8 cellular contexts compared by ENCODE assay signal in genomic region chr1:25922633-25923567, GRCh38. TPM values are rescaled to one million over a fixed set of nuclear protein-coding genes. Genes with fewer than 3 reads are reported as not detected.
DNase-seq lines count a peak whose midpoint lies in the region; ATAC-seq lines count a peak whose summit lies in the region.

No MANE protein-coding gene starts in this region.

- WGBS in esophagus, 2 donors = 1% methylated on average over 68 to 69 of the region's 69 CpGs

- no peaks in the 10 kb centered on the region for H3K36me3 ChIP-seq in esophagus (ENCODE audit: control insufficient read depth in 2 of 2, insufficient read depth in 2 of 2, low read length in 1 of 2)
- H3K36me3 ChIP-seq in mucosa of rectum (ENCODE audit: control insufficient read depth in 2 of 2, insufficient read depth in 2 of 2, low read length in 2 of 2) = no peaks in the 10 kb centered on the region
- H3K36me3 ChIP-seq in SJCRH30 = no peaks in the 10 kb centered on the region

- H3K27ac ChIP-seq in esophagus (ENCODE audit: low read depth in 2 of 2, low read length in 1 of 2) (peak overlapping the region; percentile 75 to 86), mucosa of rectum (ENCODE audit: low read depth in 2 of 2, low read length in 2 of 2) (peak overlapping the region; percentile 67), substantia nigra (ENCODE audit: low read depth, low read length, poor library complexity, severe bottlenecking) (peak overlapping the region; percentile 74), SJCRH30 (no peak overlapping the region)

- H3K4me1 ChIP-seq in esophagus (ENCODE audit: control insufficient read depth in 2 of 2, insufficient read depth in 2 of 2, low read length in 1 of 2) (peaks cover 3% of the 10 kb centered on the region in 2 donors), mucosa of rectum (ENCODE audit: control insufficient read depth in 2 of 2, insufficient read depth in 2 of 2, low read length in 2 of 2) (peaks cover 14 to 15% of the 10 kb centered on the region in 2 donors), SJCRH30 (peaks cover 28% of the 10 kb centered on the region)

- peak overlapping the region; percentile 66 to 68 for H3K9ac ChIP-seq in mucosa of rectum (ENCODE audit: low read depth in 1 of 2, low read length in 2 of 2)

- peak; percentile 52 for DNase-seq in EL
- peak; percentile 66 for DNase-seq in NCI-H2107 (lab: John Stamatoyannopoulos, UW)
- DNase-seq in activated T-cell treated with anti-CD3 and anti-CD28 coated beads, Interleukin-2, amount 50 U/mL, for 1 hour = peak; percentile 54
- peak in 35 of 49 donors; percentile 21 to 82 (median 47) for DNase-seq in substantia nigra (lab: John Stamatoyannopoulos, UW)
- DNase-seq in SJCRH30 = no peak

- H3K27me3 ChIP-seq in esophagus (ENCODE audit: control insufficient read depth in 1 of 2, insufficient read depth in 2 of 2, low read length in 2 of 2) = no peaks in the 10 kb centered on the region
- peaks cover 3 to 8% of the 10 kb centered on the region in 2 donors for H3K27me3 ChIP-seq in mucosa of rectum (ENCODE audit: control insufficient read depth in 2 of 2, insufficient read depth in 2 of 2, low read length in 2 of 2)
- H3K27me3 ChIP-seq in SJCRH30 = no peaks in the 10 kb centered on the region

- H3K4me3 ChIP-seq in esophagus (ENCODE audit: low read depth in 1 of 2, low read length in 2 of 2) (peak overlapping the region; percentile 50 to 63), mucosa of rectum (ENCODE audit: low read length in 2 of 2) (peak overlapping the region; percentile 64 to 74), SJCRH30 (no peak overlapping the region)

- ATAC-seq in HG03439 (IDR thresholded peaks at IDR 0.05; ENCODE audit: unreplicated experiment) = no peak

- H3K9me3 ChIP-seq in esophagus (ENCODE audit: control insufficient read depth in 2 of 2, insufficient read depth in 1 of 2, low read depth in 1 of 2, low read length in 1 of 2) = no peaks in the 10 kb centered on the region
- H3K9me3 ChIP-seq in mucosa of rectum (ENCODE audit: control insufficient read depth in 2 of 2, low read length in 2 of 2) = no peaks in the 10 kb centered on the region
- no peaks in the 10 kb centered on the region for H3K9me3 ChIP-seq in SJCRH30 (replicated peaks)

RNA-seq across cellular contexts. Expression of gene STMN1, which starts 16.7 kb away (rescaled TPM):
- polyA plus RNA-seq in esophagus = 100 to 1,000 TPM; 115 to 137 TPM
- 1,028 and 1,091 TPM in 2 replicates for total RNA-seq in SJCRH30 (2014; rRNA removed; shearing (Covaris generic))

RNA-seq across cellular contexts. Expression of gene PAQR7, which starts 47.4 kb away (rescaled TPM):
- 10 to 100 TPM in 1 of 2 donors, 1 to 10 TPM in 1; 9.5 to 14.3 TPM for polyA plus RNA-seq in esophagus
- total RNA-seq in SJCRH30 (2014; rRNA removed; shearing (Covaris generic)) = 2.1 and 2.4 TPM in 2 replicates

Comparison
In these comparisons a context has a peak if more than half of its experiments do, and no peak if none do; other contexts are left out.
1. DNase-seq: peak in EL (single experiment), NCI-H2107 (single experiment), activated T-cell treated with anti-CD3 and anti-CD28 coated beads, Interleukin-2, amount 50 U/mL, for 1 hour (single experiment) and substantia nigra (35 of 49); none in SJCRH30 (0 of 2).